ENCODE assay signal across 1 cellular context in genomic region chr6:36196049-36196879, GRCh38.
TF ChIP-seq lines count a peak whose summit lies in the region.

BRPF3 (plus strand) TSS chr6:36196744; CDS start chr6:36200323, 3,579 bp downstream.

TF ChIP-seq in GM12878, 131 proteins besides CTCF, POLR2A, EP300 and RAD21 (continued from another document):
- TF ChIP-seq, protein P1, sequence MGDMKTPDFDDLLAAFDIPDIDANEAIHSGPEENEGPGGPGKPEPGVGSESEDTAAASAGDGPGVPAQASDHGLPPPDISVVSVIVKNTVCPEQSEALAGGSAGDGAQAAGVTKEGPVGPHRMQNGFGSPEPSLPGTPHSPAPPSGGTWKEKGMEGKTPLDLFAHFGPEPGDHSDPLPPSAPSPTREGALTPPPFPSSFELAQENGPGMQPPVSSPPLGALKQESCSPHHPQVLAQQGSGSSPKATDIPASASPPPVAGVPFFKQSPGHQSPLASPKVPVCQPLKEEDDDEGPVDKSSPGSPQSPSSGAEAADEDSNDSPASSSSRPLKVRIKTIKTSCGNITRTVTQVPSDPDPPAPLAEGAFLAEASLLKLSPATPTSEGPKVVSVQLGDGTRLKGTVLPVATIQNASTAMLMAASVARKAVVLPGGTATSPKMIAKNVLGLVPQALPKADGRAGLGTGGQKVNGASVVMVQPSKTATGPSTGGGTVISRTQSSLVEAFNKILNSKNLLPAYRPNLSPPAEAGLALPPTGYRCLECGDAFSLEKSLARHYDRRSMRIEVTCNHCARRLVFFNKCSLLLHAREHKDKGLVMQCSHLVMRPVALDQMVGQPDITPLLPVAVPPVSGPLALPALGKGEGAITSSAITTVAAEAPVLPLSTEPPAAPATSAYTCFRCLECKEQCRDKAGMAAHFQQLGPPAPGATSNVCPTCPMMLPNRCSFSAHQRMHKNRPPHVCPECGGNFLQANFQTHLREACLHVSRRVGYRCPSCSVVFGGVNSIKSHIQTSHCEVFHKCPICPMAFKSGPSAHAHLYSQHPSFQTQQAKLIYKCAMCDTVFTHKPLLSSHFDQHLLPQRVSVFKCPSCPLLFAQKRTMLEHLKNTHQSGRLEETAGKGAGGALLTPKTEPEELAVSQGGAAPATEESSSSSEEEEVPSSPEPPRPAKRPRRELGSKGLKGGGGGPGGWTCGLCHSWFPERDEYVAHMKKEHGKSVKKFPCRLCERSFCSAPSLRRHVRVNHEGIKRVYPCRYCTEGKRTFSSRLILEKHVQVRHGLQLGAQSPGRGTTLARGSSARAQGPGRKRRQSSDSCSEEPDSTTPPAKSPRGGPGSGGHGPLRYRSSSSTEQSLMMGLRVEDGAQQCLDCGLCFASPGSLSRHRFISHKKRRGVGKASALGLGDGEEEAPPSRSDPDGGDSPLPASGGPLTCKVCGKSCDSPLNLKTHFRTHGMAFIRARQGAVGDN (IDR thresholded peaks at IDR 0.05), result peak; percentile 60; the same call in 1 of the 2 replicates
- peak; percentile 72; the same call in 1 of the 2 replicates for TF ChIP-seq STAT1 (conservative IDR thresholded peaks at IDR 0.05)
- TF ChIP-seq BACH1 (IDR thresholded peaks at IDR 0.05; ENCODE audit: borderline replicate concordance), result peak; percentile 61; the same call in 1 of the 2 replicates
- TF ChIP-seq BCL3 (IDR thresholded peaks at IDR 0.05; ENCODE audit: borderline replicate concordance, insufficient read depth, low read depth, low read length, poor library complexity, severe bottlenecking), result no peak
- TF ChIP-seq RBBP5 (conservative IDR thresholded peaks at IDR 0.05), result no peak
- TF ChIP-seq, protein P2, sequence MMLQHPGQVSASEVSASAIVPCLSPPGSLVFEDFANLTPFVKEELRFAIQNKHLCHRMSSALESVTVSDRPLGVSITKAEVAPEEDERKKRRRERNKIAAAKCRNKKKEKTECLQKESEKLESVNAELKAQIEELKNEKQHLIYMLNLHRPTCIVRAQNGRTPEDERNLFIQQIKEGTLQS (IDR thresholded peaks at IDR 0.05; ENCODE audit: borderline replicate concordance, extremely low read depth, low read depth, low read length), result no peak
- TF ChIP-seq SREBF2 (IDR thresholded peaks at IDR 0.05; ENCODE audit: low read length), result no peak
- peak; percentile 32 to 76; a peak in 2 of 4 replicates for TF ChIP-seq BHLHE40 (IDR thresholded peaks at IDR 0.05; ENCODE audit: borderline replicate concordance in 1 of 2, low read depth in 2 of 2, low read length in 1 of 2)
- TF ChIP-seq POLR2AphosphoS5 (IDR thresholded peaks at IDR 0.05; ENCODE audit: low read length), result peak; percentile 44; the same call in 1 of the 2 replicates
- TF ChIP-seq NR2F1 (conservative IDR thresholded peaks at IDR 0.05), result peak; percentile 82
- 0 out of 4 replicates have a peak, but pooled peaks of 1 of the 2 experiments have one; percentile 4 for TF ChIP-seq SRF (IDR thresholded peaks at IDR 0.05; ENCODE audit: low read depth in 2 of 2, low read length in 2 of 2)
- 0 out of 2 replicates have a peak, but pooled peaks have one; percentile 19 for TF ChIP-seq ZSCAN29 (IDR thresholded peaks at IDR 0.05)
- TF ChIP-seq IKZF1 (conservative IDR thresholded peaks at IDR 0.05), result peak; percentile 77
- 0 out of 2 replicates have a peak, but pooled peaks have one; percentile 67 for TF ChIP-seq DPF2 (IDR thresholded peaks at IDR 0.05)
- peak; percentile 68 for TF ChIP-seq LARP7 (IDR thresholded peaks at IDR 0.05)
- TF ChIP-seq, protein P3, sequence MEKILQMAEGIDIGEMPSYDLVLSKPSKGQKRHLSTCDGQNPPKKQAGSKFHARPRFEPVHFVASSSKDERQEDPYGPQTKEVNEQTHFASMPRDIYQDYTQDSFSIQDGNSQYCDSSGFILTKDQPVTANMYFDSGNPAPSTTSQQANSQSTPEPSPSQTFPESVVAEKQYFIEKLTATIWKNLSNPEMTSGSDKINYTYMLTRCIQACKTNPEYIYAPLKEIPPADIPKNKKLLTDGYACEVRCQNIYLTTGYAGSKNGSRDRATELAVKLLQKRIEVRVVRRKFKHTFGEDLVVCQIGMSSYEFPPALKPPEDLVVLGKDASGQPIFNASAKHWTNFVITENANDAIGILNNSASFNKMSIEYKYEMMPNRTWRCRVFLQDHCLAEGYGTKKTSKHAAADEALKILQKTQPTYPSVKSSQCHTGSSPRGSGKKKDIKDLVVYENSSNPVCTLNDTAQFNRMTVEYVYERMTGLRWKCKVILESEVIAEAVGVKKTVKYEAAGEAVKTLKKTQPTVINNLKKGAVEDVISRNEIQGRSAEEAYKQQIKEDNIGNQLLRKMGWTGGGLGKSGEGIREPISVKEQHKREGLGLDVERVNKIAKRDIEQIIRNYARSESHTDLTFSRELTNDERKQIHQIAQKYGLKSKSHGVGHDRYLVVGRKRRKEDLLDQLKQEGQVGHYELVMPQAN (conservative IDR thresholded peaks at IDR 0.05), result 0 out of 2 replicates have a peak, but pooled peaks have one; percentile 49
- TF ChIP-seq KAT2A (conservative IDR thresholded peaks at IDR 0.05; ENCODE audit: control insufficient read depth, low read depth, low read length), result no peak
- peak; percentile 50 for TF ChIP-seq SMC3 (IDR thresholded peaks at IDR 0.05; ENCODE audit: borderline replicate concordance, low read length)
- TF ChIP-seq SPI1 (IDR thresholded peaks at IDR 0.05; ENCODE audit: borderline replicate concordance, insufficient read depth, low read depth, low read length), result no peak
- no peak for TF ChIP-seq HDAC6 (IDR thresholded peaks at IDR 0.05; ENCODE audit: unreplicated experiment)
- no peak for TF ChIP-seq ETV6 (conservative IDR thresholded peaks at IDR 0.05 in 1 of 2, IDR thresholded peaks at IDR 0.05 in 1 of 2; ENCODE audit: borderline replicate concordance in 1 of 2, low read depth in 1 of 2)
- 0 out of 2 replicates have a peak, but pooled peaks have one; percentile 25 for TF ChIP-seq CREB1 (IDR thresholded peaks at IDR 0.05; ENCODE audit: low read depth)
